30 cellular contexts compared by ENCODE assay signal in the genomic region with DNA sequence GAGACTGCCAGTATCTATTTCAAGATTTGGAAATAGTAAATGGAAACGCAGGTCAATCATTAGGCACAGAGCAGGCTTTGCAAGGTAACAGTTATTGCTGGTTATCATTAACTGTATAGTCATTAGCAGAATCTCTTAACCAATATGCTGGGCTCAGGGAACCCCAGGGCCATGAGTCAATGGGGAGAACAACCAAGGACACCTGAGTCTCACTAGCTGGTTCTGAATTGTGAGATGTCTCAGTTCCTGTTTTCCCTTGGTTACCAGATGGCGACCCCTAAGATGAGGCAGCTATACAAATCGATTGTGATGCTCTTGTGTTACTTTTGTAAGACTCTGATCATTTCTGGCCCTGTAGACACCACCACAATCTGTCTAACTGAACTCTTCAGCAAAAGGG.
DNase-seq lines count a peak whose midpoint lies in the region; ATAC-seq lines count a peak whose summit lies in the region.
"Had no signal": no experiment of that assay in that cellular context is flagged by ENCODE, and none has a peak within 500 bp of the region (broad histone marks: within the 10 kb centered on the region; RNA-seq: fewer than 3 reads in every experiment).

No MANE protein-coding gene starts in this region.

- H3K9me3 Mint-ChIP-seq in stimulated activated naive B cell treated with anti-CD40 and anti-IgM and Interleukin-4, amounts not matched to agents 10 μg/mL and 1 μg/mL and 100 μg/mL, for 72 hours, result no peaks in the 10 kb centered on the region
- H3K9me3 Mint-ChIP-seq in stimulated activated effector memory CD8-positive, alpha-beta T cell treated with anti-CD3 and anti-CD28 coated beads, Interleukin-12 subunit alpha, Interleukin-12 subunit beta, amount 100 ng/mL, for 72 hours, result peaks cover 4% of the 10 kb centered on the region
- H3K9me3 Mint-ChIP-seq: H9 had no signal

- H3K4me1 Mint-ChIP-seq in stimulated activated naive B cell treated with anti-CD40 and anti-IgM and Interleukin-4, amounts not matched to agents 10 μg/mL and 1 μg/mL and 100 μg/mL, for 72 hours, result no peaks in the 10 kb centered on the region
- no peaks in the 10 kb centered on the region for H3K4me1 Mint-ChIP-seq in stimulated activated effector memory CD8-positive, alpha-beta T cell treated with anti-CD3 and anti-CD28 coated beads, Interleukin-12 subunit alpha, Interleukin-12 subunit beta, amount 100 ng/mL, for 72 hours
- H3K4me1 Mint-ChIP-seq: H9 had no signal

- H3K4me3 Mint-ChIP-seq in stimulated activated naive B cell treated with anti-CD40 and anti-IgM and Interleukin-4, amounts not matched to agents 10 μg/mL and 1 μg/mL and 100 μg/mL, for 72 hours, result no peak overlapping the region
- H3K4me3 Mint-ChIP-seq in stimulated activated effector memory CD8-positive, alpha-beta T cell treated with anti-CD3 and anti-CD28 coated beads, Interleukin-12 subunit alpha, Interleukin-12 subunit beta, amount 100 ng/mL, for 72 hours, result no peak overlapping the region
- H3K4me3 Mint-ChIP-seq: CD4-positive, alpha-beta memory T cell; H9; HFFc6 had no signal

- H3K27me3 Mint-ChIP-seq in stimulated activated naive B cell treated with anti-CD40 and anti-IgM and Interleukin-4, amounts not matched to agents 10 μg/mL and 1 μg/mL and 100 μg/mL, for 72 hours, result no peaks in the 10 kb centered on the region

- H3K36me3 Mint-ChIP-seq in stimulated activated naive B cell treated with anti-CD40 and anti-IgM and Interleukin-4, amounts not matched to agents 10 μg/mL and 1 μg/mL and 100 μg/mL, for 72 hours, result no peaks in the 10 kb centered on the region
- no peaks in the 10 kb centered on the region for H3K36me3 Mint-ChIP-seq in stimulated activated effector memory CD8-positive, alpha-beta T cell treated with anti-CD3 and anti-CD28 coated beads, Interleukin-12 subunit alpha, Interleukin-12 subunit beta, amount 100 ng/mL, for 72 hours
- H3K36me3 Mint-ChIP-seq: CD4-positive, alpha-beta memory T cell had no signal

- ATAC-seq in GM19468 (IDR thresholded peaks at IDR 0.05; ENCODE audit: extremely low read depth, unreplicated experiment), result peak; percentile 79
- ATAC-seq in HG02981 (IDR thresholded peaks at IDR 0.05; ENCODE audit: unreplicated experiment), result peak; percentile 75
- ATAC-seq in HG03354 (IDR thresholded peaks at IDR 0.05; ENCODE audit: poor library complexity, severe bottlenecking, unreplicated experiment), result peak; percentile 80
- peak; percentile 58 to 64 for ATAC-seq in stimulated activated naive B cell treated with anti-CD40 and anti-IgM and Interleukin-4, amounts not matched to agents 10 μg/mL and 1 μg/mL and 100 μg/mL, for 72 hours (replicated peaks)
- ATAC-seq in stimulated activated effector memory CD8-positive, alpha-beta T cell treated with anti-CD3 and anti-CD28 coated beads, Interleukin-12 subunit alpha, Interleukin-12 subunit beta, amount 100 ng/mL, for 72 hours, result no peak
- ATAC-seq: HepG2 had no signal

- no peak overlapping the region for H3K27ac Mint-ChIP-seq in stimulated activated naive B cell treated with anti-CD40 and anti-IgM and Interleukin-4, amounts not matched to agents 10 μg/mL and 1 μg/mL and 100 μg/mL, for 72 hours
- no peak overlapping the region for H3K27ac Mint-ChIP-seq in stimulated activated effector memory CD8-positive, alpha-beta T cell treated with anti-CD3 and anti-CD28 coated beads, Interleukin-12 subunit alpha, Interleukin-12 subunit beta, amount 100 ng/mL, for 72 hours
- H3K27ac Mint-ChIP-seq: H9, HFFc6 had no signal

- DNase-seq in stimulated activated naive B cell treated with anti-CD40 and anti-IgM and Interleukin-4, amounts not matched to agents 10 μg/mL and 1 μg/mL and 100 μg/mL, for 72 hours, result no peak
- no peak for DNase-seq in NCI-H524 (lab: John Stamatoyannopoulos, UW)
- no peak for DNase-seq in NCI-H1694 (lab: John Stamatoyannopoulos, UW)
- no peak for DNase-seq in stimulated activated effector memory CD8-positive, alpha-beta T cell treated with anti-CD3 and anti-CD28 coated beads, Interleukin-12 subunit alpha, Interleukin-12 subunit beta, amount 100 ng/mL, for 72 hours (ENCODE audit: low spot score in 2 of 2)
- DNase-seq in DMS 273 (lab: John Stamatoyannopoulos, UW; ENCODE audit: unreplicated experiment), result no peak
- DNase-seq: C1 segment of cervical spinal cord; CD4-positive, alpha-beta memory T cell; COR-L47; DMS 273 treated with DMSO at 0.1 percent for 48 hours; DMS79; EL; GDM1; GM23248; H9; HFFc6; Kasumi-1; NCI-H1105; NCI-H1436 treated with DMSO at 0.1 percent for 48 hours; NCI-H1930; NCI-H2107; NCI-H446; NCI-H526; NCI-H82; Right ventricle myocardium superior; RPMI8226; T-helper 2 cell had no signal
